Comparison of ENCODE assay signal across 1 cellular context in genomic region chr4:47463235-47463956, GRCh38.
TF ChIP-seq lines count a peak whose summit lies in the region.

COMMD8 (minus strand) TSS chr4:47463702; CDS start chr4:47463651, 51 bp downstream.

TF ChIP-seq in K562, 482 proteins besides CTCF, POLR2A, EP300 and RAD21 (continued from another document and continues in another):
- TF ChIP-seq, protein P1, sequence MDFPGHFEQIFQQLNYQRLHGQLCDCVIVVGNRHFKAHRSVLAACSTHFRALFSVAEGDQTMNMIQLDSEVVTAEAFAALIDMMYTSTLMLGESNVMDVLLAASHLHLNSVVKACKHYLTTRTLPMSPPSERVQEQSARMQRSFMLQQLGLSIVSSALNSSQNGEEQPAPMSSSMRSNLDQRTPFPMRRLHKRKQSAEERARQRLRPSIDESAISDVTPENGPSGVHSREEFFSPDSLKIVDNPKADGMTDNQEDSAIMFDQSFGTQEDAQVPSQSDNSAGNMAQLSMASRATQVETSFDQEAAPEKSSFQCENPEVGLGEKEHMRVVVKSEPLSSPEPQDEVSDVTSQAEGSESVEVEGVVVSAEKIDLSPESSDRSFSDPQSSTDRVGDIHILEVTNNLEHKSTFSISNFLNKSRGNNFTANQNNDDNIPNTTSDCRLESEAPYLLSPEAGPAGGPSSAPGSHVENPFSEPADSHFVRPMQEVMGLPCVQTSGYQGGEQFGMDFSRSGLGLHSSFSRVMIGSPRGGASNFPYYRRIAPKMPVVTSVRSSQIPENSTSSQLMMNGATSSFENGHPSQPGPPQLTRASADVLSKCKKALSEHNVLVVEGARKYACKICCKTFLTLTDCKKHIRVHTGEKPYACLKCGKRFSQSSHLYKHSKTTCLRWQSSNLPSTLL (IDR thresholded peaks at IDR 0.05) = no peak
- TF ChIP-seq NR4A1 (CRISPR knock-in tag; IDR thresholded peaks at IDR 0.05) (no peak), NR4A1 (tag; IDR thresholded peaks at IDR 0.05) (no peak), BCL6 (CRISPR knock-in tag; IDR thresholded peaks at IDR 0.05) (no peak), ZNF586 (CRISPR knock-in tag; conservative IDR thresholded peaks at IDR 0.05) (no peak), KDM4B (IDR thresholded peaks at IDR 0.05; ENCODE audit: borderline replicate concordance in 2 of 2, low read depth in 1 of 2) (no peak), PTTG1 (tag; IDR thresholded peaks at IDR 0.05; ENCODE audit: low read depth) (no peak), ATF1 (CRISPR knock-in tag; IDR thresholded peaks at IDR 0.05) (no peak), ATF1 (tag; IDR thresholded peaks at IDR 0.05) (peak; percentile 78; the same call in 1 of the 2 replicates), DLX4 (CRISPR knock-in tag; IDR thresholded peaks at IDR 0.05) (no peak), NELFE (IDR thresholded peaks at IDR 0.05; ENCODE audit: insufficient read depth, insufficient read length) (no peak), FOXJ2 (tag; IDR thresholded peaks at IDR 0.05) (peak; percentile 83), THAP12 (CRISPR knock-in tag; IDR thresholded peaks at IDR 0.05) (no peak), ETS1 (conservative IDR thresholded peaks at IDR 0.05; ENCODE audit: control insufficient read depth, low read depth, low read length) (no peak), POLR2H (tag; IDR thresholded peaks at IDR 0.05; ENCODE audit: low read depth) (no peak), DEAF1 (CRISPR knock-in tag; IDR thresholded peaks at IDR 0.05) (no peak), NEUROD1 (IDR thresholded peaks at IDR 0.05; ENCODE audit: borderline replicate concordance, low read depth, low read length, partially characterized antibody) (no peak), STAT6 (CRISPR knock-in tag; IDR thresholded peaks at IDR 0.05) (no peak), DIDO1 (tag; IDR thresholded peaks at IDR 0.05; ENCODE audit: low read depth) (peak; percentile 48; the same call in 1 of the 2 replicates), LCOR (CRISPR knock-in tag; IDR thresholded peaks at IDR 0.05) (no peak), SMARCC2 (IDR thresholded peaks at IDR 0.05; ENCODE audit: low read depth) (no peak), RBM39 (optimal IDR thresholded peaks at IDR 0.05; ENCODE audit: low read depth, low read length) (no peak), SRSF1 (IDR thresholded peaks at IDR 0.05; ENCODE audit: low read depth, low read length) (no peak), TCF7L2 (IDR thresholded peaks at IDR 0.05; ENCODE audit: low read depth, low read length) (no peak), MYC (IDR thresholded peaks at IDR 0.05; ENCODE audit: low read depth, low read length) (peak; percentile 66), MYC (CRISPR knock-in tag; IDR thresholded peaks at IDR 0.05; ENCODE audit: borderline replicate concordance, low read depth) (peak; percentile 65; the same call in 1 of the 2 replicates), SMAD3 (CRISPR knock-in tag; conservative IDR thresholded peaks at IDR 0.05) (no peak), ZNF780A (CRISPR knock-in tag; IDR thresholded peaks at IDR 0.05) (no peak), ZSCAN29 (IDR thresholded peaks at IDR 0.05) (no peak), ATF7 (IDR thresholded peaks at IDR 0.05) (peak; percentile 77), NUFIP1 (IDR thresholded peaks at IDR 0.05; ENCODE audit: partially characterized antibody) (no peak), ZNF668 (CRISPR knock-in tag; IDR thresholded peaks at IDR 0.05) (no peak), SMAD4 (CRISPR knock-in tag; conservative IDR thresholded peaks at IDR 0.05) (peak; percentile 58; the same call in 1 of the 2 replicates), SIX5 (IDR thresholded peaks at IDR 0.05; ENCODE audit: borderline replicate concordance in 1 of 2, insufficient read depth in 1 of 2, low read depth in 1 of 2, low read length in 2 of 2) (no peak), MAFK (IDR thresholded peaks at IDR 0.05; ENCODE audit: low read length) (no peak), DPF2 (IDR thresholded peaks at IDR 0.05) (no peak), MNT (conservative IDR thresholded peaks at IDR 0.05) (peak; percentile 93 to 94), KDM5B (IDR thresholded peaks at IDR 0.05; ENCODE audit: insufficient replicate concordance, low read depth, low read length) (no peak), ZNF584 (CRISPR knock-in tag; IDR thresholded peaks at IDR 0.05; ENCODE audit: low read depth) (no peak), ZZZ3 (IDR thresholded peaks at IDR 0.05) (no peak), WHSC1 (IDR thresholded peaks at IDR 0.05; ENCODE audit: low read length) (no peak), ZNF217 (CRISPR knock-in tag; IDR thresholded peaks at IDR 0.05) (no peak), ETV1 (tag; conservative IDR thresholded peaks at IDR 0.05; ENCODE audit: low read depth) (peak; percentile 77), MEF2A (IDR thresholded peaks at IDR 0.05; ENCODE audit: control insufficient read depth, low read depth, low read length) (no peak), ETV5 (CRISPR knock-in tag; IDR thresholded peaks at IDR 0.05; ENCODE audit: low read depth) (peak; percentile 76; the same call in 1 of the 2 replicates), KLF1 (tag; IDR thresholded peaks at IDR 0.05) (peak; percentile 83; the same call in 1 of the 2 replicates), PTRF (tag; IDR thresholded peaks at IDR 0.05) (no peak)
- TF ChIP-seq, protein P2, sequence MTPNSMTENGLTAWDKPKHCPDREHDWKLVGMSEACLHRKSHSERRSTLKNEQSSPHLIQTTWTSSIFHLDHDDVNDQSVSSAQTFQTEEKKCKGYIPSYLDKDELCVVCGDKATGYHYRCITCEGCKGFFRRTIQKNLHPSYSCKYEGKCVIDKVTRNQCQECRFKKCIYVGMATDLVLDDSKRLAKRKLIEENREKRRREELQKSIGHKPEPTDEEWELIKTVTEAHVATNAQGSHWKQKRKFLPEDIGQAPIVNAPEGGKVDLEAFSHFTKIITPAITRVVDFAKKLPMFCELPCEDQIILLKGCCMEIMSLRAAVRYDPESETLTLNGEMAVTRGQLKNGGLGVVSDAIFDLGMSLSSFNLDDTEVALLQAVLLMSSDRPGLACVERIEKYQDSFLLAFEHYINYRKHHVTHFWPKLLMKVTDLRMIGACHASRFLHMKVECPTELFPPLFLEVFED (CRISPR knock-in tag; conservative IDR thresholded peaks at IDR 0.05) = no peak
- TF ChIP-seq, protein P3, sequence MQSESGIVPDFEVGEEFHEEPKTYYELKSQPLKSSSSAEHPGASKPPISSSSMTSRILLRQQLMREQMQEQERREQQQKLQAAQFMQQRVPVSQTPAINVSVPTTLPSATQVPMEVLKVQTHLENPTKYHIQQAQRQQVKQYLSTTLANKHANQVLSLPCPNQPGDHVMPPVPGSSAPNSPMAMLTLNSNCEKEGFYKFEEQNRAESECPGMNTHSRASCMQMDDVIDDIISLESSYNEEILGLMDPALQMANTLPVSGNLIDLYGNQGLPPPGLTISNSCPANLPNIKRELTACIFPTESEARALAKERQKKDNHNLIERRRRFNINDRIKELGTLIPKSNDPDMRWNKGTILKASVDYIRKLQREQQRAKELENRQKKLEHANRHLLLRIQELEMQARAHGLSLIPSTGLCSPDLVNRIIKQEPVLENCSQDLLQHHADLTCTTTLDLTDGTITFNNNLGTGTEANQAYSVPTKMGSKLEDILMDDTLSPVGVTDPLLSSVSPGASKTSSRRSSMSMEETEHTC (IDR thresholded peaks at IDR 0.05) = peak; percentile 50; the same call in 1 of the 2 replicates
- TF ChIP-seq, protein P4, sequence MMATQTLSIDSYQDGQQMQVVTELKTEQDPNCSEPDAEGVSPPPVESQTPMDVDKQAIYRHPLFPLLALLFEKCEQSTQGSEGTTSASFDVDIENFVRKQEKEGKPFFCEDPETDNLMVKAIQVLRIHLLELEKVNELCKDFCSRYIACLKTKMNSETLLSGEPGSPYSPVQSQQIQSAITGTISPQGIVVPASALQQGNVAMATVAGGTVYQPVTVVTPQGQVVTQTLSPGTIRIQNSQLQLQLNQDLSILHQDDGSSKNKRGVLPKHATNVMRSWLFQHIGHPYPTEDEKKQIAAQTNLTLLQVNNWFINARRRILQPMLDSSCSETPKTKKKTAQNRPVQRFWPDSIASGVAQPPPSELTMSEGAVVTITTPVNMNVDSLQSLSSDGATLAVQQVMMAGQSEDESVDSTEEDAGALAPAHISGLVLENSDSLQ (IDR thresholded peaks at IDR 0.05) = no peak
- TF ChIP-seq, protein P5, sequence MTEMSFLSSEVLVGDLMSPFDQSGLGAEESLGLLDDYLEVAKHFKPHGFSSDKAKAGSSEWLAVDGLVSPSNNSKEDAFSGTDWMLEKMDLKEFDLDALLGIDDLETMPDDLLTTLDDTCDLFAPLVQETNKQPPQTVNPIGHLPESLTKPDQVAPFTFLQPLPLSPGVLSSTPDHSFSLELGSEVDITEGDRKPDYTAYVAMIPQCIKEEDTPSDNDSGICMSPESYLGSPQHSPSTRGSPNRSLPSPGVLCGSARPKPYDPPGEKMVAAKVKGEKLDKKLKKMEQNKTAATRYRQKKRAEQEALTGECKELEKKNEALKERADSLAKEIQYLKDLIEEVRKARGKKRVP (CRISPR knock-in tag; IDR thresholded peaks at IDR 0.05) = no peak
